In the genomic region with DNA sequence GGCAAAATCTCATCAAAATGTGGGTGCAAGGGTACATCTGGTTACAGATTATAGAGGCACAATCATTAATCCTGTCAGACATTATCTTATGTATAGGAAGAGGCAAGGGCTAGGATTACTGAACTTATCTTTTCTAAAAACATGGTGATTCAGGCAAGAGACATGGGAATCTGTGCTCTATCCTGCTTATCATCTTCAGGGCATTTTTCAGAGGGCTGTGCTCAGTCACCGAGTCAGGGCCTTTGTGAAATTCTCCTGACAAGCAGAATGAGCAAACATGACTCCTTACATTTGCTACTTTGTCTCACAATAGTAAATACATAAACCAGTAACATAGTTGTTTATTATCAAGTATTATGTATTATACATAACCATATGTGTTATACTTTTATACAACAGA, we compare ENCODE assay signal across 26 cellular contexts.
"Had no signal": no experiment of that assay in that cellular context is flagged by ENCODE, and none has a peak within 500 bp of the region (broad histone marks: within the 10 kb centered on the region; RNA-seq: fewer than 3 reads in every experiment).

No MANE protein-coding gene starts in this region.

- H3K27me3 ChIP-seq: dorsolateral prefrontal cortex, left lung, ovary, sigmoid colon, suprapubic skin, transverse colon, vagina had no signal

- H3K9me3 ChIP-seq: left lung, ovary, psoas muscle, sigmoid colon, suprapubic skin, transverse colon, vagina had no signal

- H3K4me1 Mint-ChIP-seq: naive thymus-derived CD8-positive, alpha-beta T cell; nephron progenitor cell; stimulated activated naive B cell treated with anti-CD40 and anti-IgM and Interleukin-4, amounts not matched to agents 10 μg/mL and 1 μg/mL and 100 μg/mL, for 72 hours; stimulated activated naive CD8-positive, alpha-beta T cell treated with anti-CD3 and anti-CD28 coated beads, Interleukin-15, amount 100 ng/mL, for 72 hours had no signal

- H3K4me3 Mint-ChIP-seq: endodermal cell; naive thymus-derived CD8-positive, alpha-beta T cell; nephron progenitor cell; stimulated activated naive B cell treated with anti-CD40 and anti-IgM and Interleukin-4, amounts not matched to agents 10 μg/mL and 1 μg/mL and 100 μg/mL, for 72 hours; stimulated activated naive CD8-positive, alpha-beta T cell treated with anti-CD3 and anti-CD28 coated beads, Interleukin-15, amount 100 ng/mL, for 72 hours had no signal

- H3K9me3 Mint-ChIP-seq: endodermal cell; nephron progenitor cell; stimulated activated naive B cell treated with anti-CD40 and anti-IgM and Interleukin-4, amounts not matched to agents 10 μg/mL and 1 μg/mL and 100 μg/mL, for 72 hours; stimulated activated naive CD8-positive, alpha-beta T cell treated with anti-CD3 and anti-CD28 coated beads, Interleukin-15, amount 100 ng/mL, for 72 hours had no signal

- H3K4me3 ChIP-seq: dorsolateral prefrontal cortex, left lung, ovary, psoas muscle, sigmoid colon, suprapubic skin, transverse colon, vagina had no signal

- H3K36me3 Mint-ChIP-seq: naive thymus-derived CD8-positive, alpha-beta T cell; stimulated activated naive B cell treated with anti-CD40 and anti-IgM and Interleukin-4, amounts not matched to agents 10 μg/mL and 1 μg/mL and 100 μg/mL, for 72 hours had no signal

- H3K27me3 Mint-ChIP-seq: stimulated activated naive B cell treated with anti-CD40 and anti-IgM and Interleukin-4, amounts not matched to agents 10 μg/mL and 1 μg/mL and 100 μg/mL, for 72 hours; stimulated activated naive CD8-positive, alpha-beta T cell treated with anti-CD3 and anti-CD28 coated beads, Interleukin-15, amount 100 ng/mL, for 72 hours had no signal

- H3K27ac ChIP-seq: dorsolateral prefrontal cortex, epithelial cell of prostate, left lung, ovary, psoas muscle, sigmoid colon, suprapubic skin, transverse colon, vagina had no signal

- FAIRE-seq: colon, frontal cortex had no signal

- H3K4me1 ChIP-seq: left lung, psoas muscle, sigmoid colon, suprapubic skin, transverse colon, vagina had no signal

- H3K27ac Mint-ChIP-seq: endodermal cell; naive thymus-derived CD8-positive, alpha-beta T cell; nephron progenitor cell; stimulated activated naive B cell treated with anti-CD40 and anti-IgM and Interleukin-4, amounts not matched to agents 10 μg/mL and 1 μg/mL and 100 μg/mL, for 72 hours; stimulated activated naive CD8-positive, alpha-beta T cell treated with anti-CD3 and anti-CD28 coated beads, Interleukin-15, amount 100 ng/mL, for 72 hours had no signal

- H3K36me3 ChIP-seq: left lung, ovary, sigmoid colon, suprapubic skin, transverse colon, vagina had no signal

- DNase-seq: dorsolateral prefrontal cortex; effector CD8-positive, alpha-beta T cell; endodermal cell; hypothalamus; left cardiac atrium; left lung; mesendoderm; naive thymus-derived CD8-positive, alpha-beta T cell; nephron progenitor cell; occipital lobe; ovary; posterior cingulate gyrus; psoas muscle; right cardiac atrium; sigmoid colon; stimulated activated CD4-positive, alpha-beta T cell treated with anti-CD3 and anti-CD28 coated beads, Interleukin-2, amount 100 ng/mL, for 24 hours; stimulated activated CD4-positive, alpha-beta T cell treated with anti-CD3 and anti-CD28 coated beads, Interleukin-4, amount 100 ng/mL, for 4 hours; stimulated activated naive B cell treated with anti-CD40 and anti-IgM and Interleukin-4, amounts not matched to agents 10 μg/mL and 1 μg/mL and 100 μg/mL, for 72 hours; stimulated activated naive CD8-positive, alpha-beta T cell treated with anti-CD3 and anti-CD28 coated beads, Interleukin-15, amount 100 ng/mL, for 72 hours; transverse colon had no signal

- ATAC-seq: esophagus mucosa; left cardiac atrium; left lung; naive thymus-derived CD8-positive, alpha-beta T cell; psoas muscle; right cardiac atrium; stimulated activated naive B cell treated with anti-CD40 and anti-IgM and Interleukin-4, amounts not matched to agents 10 μg/mL and 1 μg/mL and 100 μg/mL, for 72 hours; stimulated activated naive CD8-positive, alpha-beta T cell treated with anti-CD3 and anti-CD28 coated beads, Interleukin-15, amount 100 ng/mL, for 72 hours had no signal
